Comparison of ENCODE assay signal across 24 cellular contexts in the genomic region with DNA sequence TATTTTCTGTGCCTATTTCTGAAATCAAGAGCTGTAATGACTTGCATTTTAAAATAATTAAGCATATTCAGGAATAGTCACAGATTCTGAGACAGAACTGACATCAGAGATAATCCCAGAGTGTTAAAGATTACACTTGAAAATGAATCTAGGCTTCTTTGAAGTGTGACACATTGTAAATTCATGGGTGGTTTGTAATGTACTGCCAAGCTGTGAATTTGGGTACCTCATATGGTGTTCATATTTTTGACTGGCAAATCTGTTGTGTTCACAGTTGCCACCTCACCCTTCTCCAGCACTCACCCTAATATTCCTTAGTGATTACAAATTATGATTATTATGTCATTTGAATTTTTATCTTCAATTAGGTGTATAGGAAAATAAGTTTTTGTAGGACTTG.
"Had no signal": no experiment of that assay in that cellular context is flagged by ENCODE, and none has a peak within 500 bp of the region (broad histone marks: within the 10 kb centered on the region; RNA-seq: fewer than 3 reads in every experiment).

No MANE protein-coding gene starts in this region.

- H3K4me3 ChIP-seq: cardiac muscle cell, K562, Peyer's patch had no signal

- H3K9me3 ChIP-seq: Peyer's patch had no signal

- DNase-seq: activated CD4-positive, alpha-beta T cell treated with anti-CD3 and anti-CD28 coated beads for 48 hours; activated CD4-positive, alpha-beta T cell treated with anti-CD3 and anti-CD28 coated beads, Interleukin-2, amount 50 U/mL, for 4 hours; activated CD4-positive, CD25-positive, alpha-beta regulatory T cell treated with anti-CD3 and anti-CD28 coated beads, Interleukin-2, amount 50 U/mL, for 72 hours; activated CD8-positive, alpha-beta memory T cell treated with anti-CD3 and anti-CD28 coated beads, Interleukin-2, amount 10 ng/mL, durations not matched to agents 7 days and 5 days; activated gamma-delta T cell; activated naive CD4-positive, alpha-beta T cell treated with anti-CD3 and anti-CD28 coated beads for 36 hours; activated naive CD8-positive, alpha-beta T cell treated with anti-CD3 and anti-CD28 coated beads for 36 hours; activated T-cell treated with anti-CD3 and anti-CD28 coated beads, Interleukin-2, amount 50 U/mL, for 4 hours; brain microvascular endothelial cell; Karpas-422; MM.1S; NCI-H1105; NCI-H1436; NCI-H187 treated with DMSO at 0.1 percent for 48 hours; NCI-H2081 treated with DMSO at 0.1 percent for 48 hours; NCI-H226; NCI-H510A; Peyer's patch; SHP77; T-helper 17 cell; T-helper 9 cell had no signal

- H3K36me3 ChIP-seq: brain microvascular endothelial cell, cardiac muscle cell, Peyer's patch had no signal

- H3K4me1 ChIP-seq: Peyer's patch had no signal

- H3K27ac ChIP-seq: brain microvascular endothelial cell, cardiac muscle cell, Peyer's patch had no signal

- ATAC-seq: activated CD8-positive, alpha-beta memory T cell treated with anti-CD3 and anti-CD28 coated beads, Interleukin-2, amount 10 ng/mL, durations not matched to agents 7 days and 5 days; activated T-cell treated with anti-CD3 and anti-CD28 coated beads, Interleukin-2, amount 50 U/mL, for 4 hours; K562; T-helper 17 cell; WTC11 had no signal

- H3K27me3 ChIP-seq: brain microvascular endothelial cell, cardiac muscle cell, Peyer's patch had no signal
